1 cellular context compared by ENCODE assay signal in the genomic region with DNA sequence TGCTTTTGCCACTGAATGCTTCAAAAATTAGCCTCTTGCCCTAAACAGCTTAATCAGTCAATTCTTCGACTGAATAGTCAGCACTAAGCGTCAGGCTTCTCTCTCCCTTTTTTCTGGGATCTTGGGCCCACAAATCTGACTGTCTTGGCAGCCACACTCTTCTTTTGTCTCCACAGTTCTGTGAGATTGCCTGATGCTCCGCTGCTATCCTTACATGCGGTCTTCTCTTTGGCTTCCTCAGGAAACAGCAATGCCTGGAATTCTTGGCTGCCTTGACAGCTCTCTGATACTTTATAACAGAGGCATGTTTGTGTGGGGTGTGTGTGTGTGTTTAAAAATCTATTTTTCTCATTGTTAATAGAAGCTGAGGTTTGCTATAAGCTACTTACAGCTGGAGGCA.
TF ChIP-seq lines count a peak whose summit lies in the region.

No MANE protein-coding gene starts in this region.

TF ChIP-seq in IMR-90, 13 proteins besides CTCF, POLR2A, EP300 and RAD21 (continued from another document):
- TF ChIP-seq, protein P1, sequence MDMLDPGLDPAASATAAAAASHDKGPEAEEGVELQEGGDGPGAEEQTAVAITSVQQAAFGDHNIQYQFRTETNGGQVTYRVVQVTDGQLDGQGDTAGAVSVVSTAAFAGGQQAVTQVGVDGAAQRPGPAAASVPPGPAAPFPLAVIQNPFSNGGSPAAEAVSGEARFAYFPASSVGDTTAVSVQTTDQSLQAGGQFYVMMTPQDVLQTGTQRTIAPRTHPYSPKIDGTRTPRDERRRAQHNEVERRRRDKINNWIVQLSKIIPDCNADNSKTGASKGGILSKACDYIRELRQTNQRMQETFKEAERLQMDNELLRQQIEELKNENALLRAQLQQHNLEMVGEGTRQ (IDR thresholded peaks at IDR 0.05; ENCODE audit: low read depth, low read length) = no peak
- TF ChIP-seq MXI1 (IDR thresholded peaks at IDR 0.05; ENCODE audit: borderline replicate concordance, low read depth, low read length) = no peak
